ENCODE assay signal across 29 cellular contexts in genomic region chr16:89897204-89897603, GRCh38.
"Had no signal": no experiment of that assay in that cellular context is flagged by ENCODE, and none has a peak within 500 bp of the region (broad histone marks: within the 10 kb centered on the region; RNA-seq: fewer than 3 reads in every experiment).

No MANE protein-coding gene starts in this region.

- H3K4me2 ChIP-seq: hepatocyte, neural progenitor cell had no signal

- H3K4me1 ChIP-seq: gastrocnemius medialis, left lung, neural progenitor cell, prostate gland, right atrium auricular region, spleen, tibial nerve, upper lobe of right lung, uterus had no signal

- H3K4me1 Mint-ChIP-seq: mesothelial cell of epicardium; neural progenitor cell; stimulated activated memory B cell treated with anti-CD40 and anti-IgM and Interleukin-4, amounts not matched to agents 10 μg/mL and 1 μg/mL and 100 μg/mL, for 72 hours had no signal

- H3K27ac ChIP-seq: coronary artery, gastrocnemius medialis, hepatocyte, left lung, neural progenitor cell, prostate gland, right atrium auricular region, skin epidermis, spleen, thoracic aorta, upper lobe of right lung, uterus had no signal

- DNase-seq: dermis blood vessel endothelial cell; effector memory CD4-positive, alpha-beta T cell; foreskin fibroblast; gastrocnemius medialis; head of caudate nucleus; left cardiac atrium; left lung; mesenchymal stem cell; mucosa of descending colon; naive B cell; spleen; stimulated activated CD4-positive, alpha-beta T cell treated with anti-CD3 and anti-CD28 coated beads, Interleukin-4, amount 100 ng/mL, for 4 hours; stimulated activated naive CD8-positive, alpha-beta T cell treated with anti-CD3 and anti-CD28 coated beads, Interleukin-15, Interleukin-2, amounts not matched to agents 100 U/mL and 50 U/mL, for 24 hours; upper lobe of right lung; uterus had no signal

- H3K27ac Mint-ChIP-seq: mesothelial cell of epicardium; natural killer cell treated with Interleukin-12 subunit alpha and Interleukin-12 subunit beta and Interleukin-15 and Interleukin-18, amount 100 ng/mL, for 72 hours; stimulated activated memory B cell treated with anti-CD40 and anti-IgM and Interleukin-4, amounts not matched to agents 10 μg/mL and 1 μg/mL and 100 μg/mL, for 72 hours had no signal

- ATAC-seq: esophagus mucosa; gastrocnemius medialis; left cardiac atrium; left lung; mucosa of descending colon; natural killer cell treated with Interleukin-12 subunit alpha and Interleukin-12 subunit beta and Interleukin-15 and Interleukin-18, amount 100 ng/mL, for 72 hours; stimulated activated memory B cell treated with anti-CD40 and anti-IgM and Interleukin-4, amounts not matched to agents 10 μg/mL and 1 μg/mL and 100 μg/mL, for 72 hours; stimulated activated naive CD8-positive, alpha-beta T cell treated with anti-CD3 and anti-CD28 coated beads, Interleukin-15, Interleukin-2, amounts not matched to agents 100 U/mL and 50 U/mL, for 24 hours; upper lobe of right lung had no signal

- H3K9me3 Mint-ChIP-seq: mesothelial cell of epicardium; naive B cell; natural killer cell treated with Interleukin-12 subunit alpha and Interleukin-12 subunit beta and Interleukin-15 and Interleukin-18, amount 100 ng/mL, for 72 hours; neural progenitor cell; stimulated activated memory B cell treated with anti-CD40 and anti-IgM and Interleukin-4, amounts not matched to agents 10 μg/mL and 1 μg/mL and 100 μg/mL, for 72 hours had no signal

- H2AFZ ChIP-seq: hepatocyte, neural progenitor cell had no signal

- H3K9me3 ChIP-seq: gastrocnemius medialis, left lung, mucosa of descending colon, prostate gland, right atrium auricular region, spleen, thoracic aorta, tibial nerve, upper lobe of right lung, uterus had no signal

- H3K36me3 ChIP-seq: neural progenitor cell, uterus had no signal

- FAIRE-seq: endometrium, islet of Langerhans had no signal

- H3K9ac ChIP-seq: neural progenitor cell had no signal

- H3K27me3 Mint-ChIP-seq: naive B cell; natural killer cell treated with Interleukin-12 subunit alpha and Interleukin-12 subunit beta and Interleukin-15 and Interleukin-18, amount 100 ng/mL, for 72 hours; stimulated activated memory B cell treated with anti-CD40 and anti-IgM and Interleukin-4, amounts not matched to agents 10 μg/mL and 1 μg/mL and 100 μg/mL, for 72 hours had no signal

- H3K4me3 Mint-ChIP-seq: mesothelial cell of epicardium; natural killer cell treated with Interleukin-12 subunit alpha and Interleukin-12 subunit beta and Interleukin-15 and Interleukin-18, amount 100 ng/mL, for 72 hours; neural progenitor cell; stimulated activated memory B cell treated with anti-CD40 and anti-IgM and Interleukin-4, amounts not matched to agents 10 μg/mL and 1 μg/mL and 100 μg/mL, for 72 hours had no signal

- H3K27me3 ChIP-seq: gastrocnemius medialis, hepatocyte, left lung, neural progenitor cell, right atrium auricular region, spleen, tibial nerve, upper lobe of right lung, uterus had no signal

- H3K4me3 ChIP-seq: coronary artery, gastrocnemius medialis, hepatocyte, left lung, mucosa of descending colon, neural progenitor cell, prostate gland, right atrium auricular region, skin epidermis, spleen, thoracic aorta, tibial nerve, upper lobe of right lung, uterus had no signal
